7 cellular contexts compared by ENCODE assay signal in the genomic region with DNA sequence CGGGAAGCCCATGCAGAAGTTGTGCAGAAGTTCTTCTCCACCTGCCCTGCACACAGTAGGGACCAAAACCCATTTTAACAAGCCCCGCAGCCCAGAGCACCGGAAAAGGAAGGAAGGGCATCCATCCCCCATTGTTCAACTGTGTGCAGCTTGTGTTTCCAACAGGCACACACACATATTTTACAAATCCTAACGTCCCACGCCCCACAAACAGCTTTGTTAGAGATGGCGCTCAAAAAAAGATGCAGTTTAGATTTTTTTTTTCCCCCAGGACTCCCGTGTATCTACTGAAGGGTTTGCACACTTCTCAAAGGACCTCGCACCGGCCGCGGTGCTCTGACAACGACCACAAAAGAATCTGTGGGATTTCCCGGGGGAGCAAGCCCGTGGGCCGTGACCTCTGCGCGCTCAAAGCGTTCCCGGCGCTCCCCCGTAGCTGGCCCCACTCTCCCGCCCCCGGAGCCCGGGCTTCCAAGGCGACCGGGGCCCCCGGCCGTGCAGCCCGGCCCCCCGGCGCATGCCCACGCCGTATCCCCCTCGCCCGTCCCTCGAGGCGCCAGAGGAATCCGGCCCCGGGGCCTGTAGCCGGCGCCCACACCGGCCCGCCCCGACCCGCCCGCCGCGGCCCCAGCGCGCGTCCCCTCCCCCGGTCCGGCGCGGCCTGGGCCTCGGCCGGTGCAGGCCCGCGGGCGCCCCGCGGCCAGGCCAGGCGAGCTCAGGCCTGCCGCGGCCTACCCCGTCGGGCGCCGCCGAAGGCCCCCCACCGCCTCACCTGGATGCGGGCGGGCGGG. TPM values are rescaled to one million over a fixed set of nuclear protein-coding genes. Genes with fewer than 3 reads are reported as not detected.
DNase-seq lines count a peak whose midpoint lies in the region; ATAC-seq and TF ChIP-seq lines count a peak whose summit lies in the region.

No MANE protein-coding gene starts in this region.

- TF ChIP-seq POLR2A in GM18505 (IDR thresholded peaks at IDR 0.05; ENCODE audit: borderline replicate concordance, extremely low read depth, insufficient read depth, insufficient read length): no peak

- peaks cover 8% of the 10 kb centered on the region for H3K4me1 ChIP-seq in iPS-15b (ENCODE audit: control insufficient read depth, insufficient read depth, low read length)

- no peak overlapping the region for H3K9ac ChIP-seq in iPS-15b (ENCODE audit: low read depth, low read length)

- H3K27me3 Mint-ChIP-seq in activated naive CD8-positive, alpha-beta T cell treated with anti-CD3 and anti-CD28 coated beads for 36 hours: no peaks in the 10 kb centered on the region

- no peaks in the 10 kb centered on the region for H3K9me3 ChIP-seq in iPS-15b (ENCODE audit: control insufficient read depth, insufficient read depth, low read length)

- peaks cover 36% of the 10 kb centered on the region for H3K4me1 Mint-ChIP-seq in activated naive CD8-positive, alpha-beta T cell treated with anti-CD3 and anti-CD28 coated beads for 36 hours

- H3K27ac Mint-ChIP-seq in activated naive CD8-positive, alpha-beta T cell treated with anti-CD3 and anti-CD28 coated beads for 36 hours: peak overlapping the region; percentile 87

- ATAC-seq in GM18505 (IDR thresholded peaks at IDR 0.05; ENCODE audit: unreplicated experiment): peak; percentile 28

- CTCF ChIA-PET in HEK293T (lab: Yijun Ruan, JAX): no interaction called here

- H3K36me3 Mint-ChIP-seq in activated naive CD8-positive, alpha-beta T cell treated with anti-CD3 and anti-CD28 coated beads for 36 hours: peaks cover 21% of the 10 kb centered on the region

- POLR2A ChIA-PET in HEK293T (lab: Yijun Ruan, JAX): interaction anchor here (0.5 to 1.9 kb wide), 7 partner anchors 13 to 154 kb away, joined by 3 to 12 read pairs (median 3); partner anchors contain the start of gene TIMM44

- DNase-seq in HEK293T (ENCODE audit: extremely low spot score) (peak; percentile 26), NCI-H2227 treated with DMSO at 0.1 percent for 48 hours (lab: John Stamatoyannopoulos, UW) (peak; percentile 1), middle frontal gyrus (ENCODE audit: extremely low spot score, low spot score) (no peak)
- peak; percentile 49 for DNase-seq in activated naive CD8-positive, alpha-beta T cell treated with anti-CD3 and anti-CD28 coated beads for 36 hours
- peak; percentile 7 for DNase-seq in stimulated activated CD4-positive, alpha-beta T cell treated with anti-CD3 and anti-CD28 coated beads, Interleukin-1b, Interleukin-23, amount 100 ng/mL, for 48 hours

- peaks cover 3% of the 10 kb centered on the region for H3K36me3 ChIP-seq in iPS-15b (ENCODE audit: control insufficient read depth, insufficient read depth, low read length)

- H3K9me3 Mint-ChIP-seq in activated naive CD8-positive, alpha-beta T cell treated with anti-CD3 and anti-CD28 coated beads for 36 hours: no peaks in the 10 kb centered on the region

- H3K4me3 ChIP-seq in iPS-15b (ENCODE audit: low read depth, low read length): peak overlapping the region; percentile 84

- H3K4me3 Mint-ChIP-seq in activated naive CD8-positive, alpha-beta T cell treated with anti-CD3 and anti-CD28 coated beads for 36 hours: peak overlapping the region; percentile 97

- H3K27me3 ChIP-seq in iPS-15b (ENCODE audit: control insufficient read depth, insufficient read depth, low read length): no peaks in the 10 kb centered on the region

TF ChIP-seq in HEK293T, 16 proteins besides CTCF, POLR2A, EP300 and RAD21:
- TF ChIP-seq, protein P1, sequence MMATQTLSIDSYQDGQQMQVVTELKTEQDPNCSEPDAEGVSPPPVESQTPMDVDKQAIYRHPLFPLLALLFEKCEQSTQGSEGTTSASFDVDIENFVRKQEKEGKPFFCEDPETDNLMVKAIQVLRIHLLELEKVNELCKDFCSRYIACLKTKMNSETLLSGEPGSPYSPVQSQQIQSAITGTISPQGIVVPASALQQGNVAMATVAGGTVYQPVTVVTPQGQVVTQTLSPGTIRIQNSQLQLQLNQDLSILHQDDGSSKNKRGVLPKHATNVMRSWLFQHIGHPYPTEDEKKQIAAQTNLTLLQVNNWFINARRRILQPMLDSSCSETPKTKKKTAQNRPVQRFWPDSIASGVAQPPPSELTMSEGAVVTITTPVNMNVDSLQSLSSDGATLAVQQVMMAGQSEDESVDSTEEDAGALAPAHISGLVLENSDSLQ (IDR thresholded peaks at IDR 0.05): no peak
- TF ChIP-seq CTBP1 (IDR thresholded peaks at IDR 0.05; ENCODE audit: borderline replicate concordance) (no peak), FOXA1 (IDR thresholded peaks at IDR 0.05) (no peak), TARDBP (IDR thresholded peaks at IDR 0.05) (no peak), ELF4 (IDR thresholded peaks at IDR 0.05) (no peak), ZNF384 (IDR thresholded peaks at IDR 0.05) (no peak), LEF1 (IDR thresholded peaks at IDR 0.05; ENCODE audit: borderline replicate concordance) (no peak), ARNT (IDR thresholded peaks at IDR 0.05) (no peak), NFRKB (IDR thresholded peaks at IDR 0.05) (no peak)

RNA-seq across cellular contexts. Expression of gene ELAVL1, which starts 0.5 kb away (rescaled TPM):
- 100 to 1,000 TPM; 169 to 172 TPM for total RNA-seq in activated naive CD8-positive, alpha-beta T cell treated with anti-CD3 and anti-CD28 coated beads for 36 hours

RNA-seq across cellular contexts. Expression of gene CCL25, which starts 47.6 kb away (rescaled TPM):
- total RNA-seq in activated naive CD8-positive, alpha-beta T cell treated with anti-CD3 and anti-CD28 coated beads for 36 hours: 1 to 10 TPM in 1 of 2 experiments, under 1 TPM in 1; 0.30 to 1.2 TPM
